Comparison of ENCODE assay signal across 11 cellular contexts in the genomic region with DNA sequence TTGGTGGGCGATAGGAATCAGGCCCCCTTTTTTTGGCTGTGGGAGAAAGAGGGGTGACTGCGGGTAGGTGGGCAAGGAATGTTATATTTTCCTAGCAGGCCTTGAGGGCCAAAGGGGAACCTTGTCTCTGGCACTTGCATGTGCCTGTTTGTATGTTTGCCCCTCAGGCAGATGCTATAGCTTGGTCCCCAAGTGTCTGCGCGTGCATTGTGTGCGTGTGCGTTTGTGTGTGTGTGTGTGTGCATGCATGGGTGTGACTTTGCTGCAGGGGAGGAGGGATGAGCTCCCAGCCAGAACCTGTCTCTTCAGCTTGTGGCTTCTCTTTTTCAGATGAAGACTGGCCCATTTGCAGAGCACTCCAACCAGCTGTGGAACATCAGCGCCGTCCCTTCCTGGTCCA. TPM values are rescaled to one million over a fixed set of nuclear protein-coding genes. Genes with fewer than 3 reads are reported as not detected.
DNase-seq lines count a peak whose midpoint lies in the region; ATAC-seq, FAIRE-seq and TF ChIP-seq lines count a peak whose summit lies in the region.
"Had no signal": no experiment of that assay in that cellular context is flagged by ENCODE, and none has a peak within 500 bp of the region (broad histone marks: within the 10 kb centered on the region; RNA-seq: fewer than 3 reads in every experiment).

No MANE protein-coding gene starts in this region.

- peak overlapping the region in 9 of 10 experiments; percentile 29 to 62 (median 52); a peak in 15 of 20 replicates for H3K4me3 ChIP-seq in BLaER1 treated with 17β-estradiol and CSF1 and Interleukin-3, amounts not matched to agents 10 nM and 100 nM
- peak overlapping the region; percentile 61 for H3K4me3 ChIP-seq in OCI-LY7 (ENCODE audit: low read depth, low read length, poor library complexity, severe bottlenecking)
- H3K4me3 ChIP-seq in endothelial cell of umbilical vein (replicated peaks in 1 of 3; ENCODE audit: insufficient read depth in 1 of 3, low read depth in 1 of 3, low read length in 3 of 3), result no peak overlapping the region
- H3K4me3 ChIP-seq in parathyroid adenoma (ENCODE audit: low read depth, low read length), result no peak overlapping the region
- H3K4me3 ChIP-seq: HAP-1 had no signal

- TF ChIP-seq CTCF in OCI-LY7 (conservative IDR thresholded peaks at IDR 0.05; ENCODE audit: low read length) (no peak), endothelial cell of umbilical vein (IDR thresholded peaks at IDR 0.05; ENCODE audit: extremely low read depth in 1 of 2, insufficient read depth in 1 of 2, low read depth in 1 of 2, low read length in 2 of 2) (no peak), parathyroid adenoma (IDR thresholded peaks at IDR 0.05) (no peak)

- H3K79me2 ChIP-seq in OCI-LY7 (ENCODE audit: insufficient read depth, low read depth, low read length) (no peaks in the 10 kb centered on the region; the same call in 1 of the 2 replicates), endothelial cell of umbilical vein (ENCODE audit: control insufficient read depth, insufficient read depth, low read length) (peaks cover 4% of the 10 kb centered on the region), parathyroid adenoma (peaks cover 8% of the 10 kb centered on the region)

- no peak for FAIRE-seq in endothelial cell of umbilical vein (lab: Jason Lieb, UNC)

- POLR2A ChIA-PET in OCI-LY7 (lab: Charles Lee), result interaction anchor here (0.6 to 1.3 kb wide), 5 partner anchors 12 to 112 kb away, joined by 3 to 6 read pairs (median 3); partner anchors contain the start of gene IER5L
- POLR2A ChIA-PET in endothelial cell of umbilical vein (lab: Charles Lee), result interaction anchor here (2.0 kb wide), 1 partner anchor 32 kb away, joined by 14 read pairs; no protein-coding TSS in a partner anchor

- H2AFZ ChIP-seq in OCI-LY7 (ENCODE audit: low read length) (no peak overlapping the region), endothelial cell of umbilical vein (ENCODE audit: low read depth, low read length) (no peak overlapping the region), parathyroid adenoma (no peak overlapping the region)

- DNase-seq in OCI-LY7 (ENCODE audit: low spot score), result peak; percentile 44
- DNase-seq in endothelial cell of umbilical vein (ENCODE audit: low read depth, low spot score), result no peak
- no peak for DNase-seq in NCI-H748 treated with DMSO at 0.1 percent for 48 hours (lab: John Stamatoyannopoulos, UW)
- no peak for DNase-seq in NCI-H524 (lab: John Stamatoyannopoulos, UW)
- DNase-seq in COR-L47 (lab: John Stamatoyannopoulos, UW), result no peak
- DNase-seq: NCI-H1092 treated with DMSO at 0.1 percent for 48 hours; stimulated activated CD4-positive, alpha-beta T cell treated with anti-CD3 and anti-CD28 coated beads, Interleukin-4, amount 100 ng/mL, for 4 hours had no signal

- TF ChIP-seq POLR2A in endothelial cell of umbilical vein (IDR thresholded peaks at IDR 0.05; ENCODE audit: low read depth, low read length), result no peak

- intact Hi-C loops in OCI-LY7 (cut with micrococcal nuclease; ENCODE audit: unreplicated experiment) (loop anchor here (2.0 to 5.0 kb wide), 2 partner anchors 130 to 271 kb away; no protein-coding TSS in a partner anchor), endothelial cell of umbilical vein (cut with micrococcal nuclease) (loop anchor here (2.0 kb wide), 1 partner anchor 61 kb away; no protein-coding TSS in a partner anchor)

- H3K9me2 ChIP-seq in OCI-LY7 (ENCODE audit: insufficient read depth, low read length), result no peaks in the 10 kb centered on the region

- no peaks in the 10 kb centered on the region for H3K9me3 ChIP-seq in BLaER1 treated with 17β-estradiol and CSF1 and Interleukin-3, amounts not matched to agents 10 nM and 100 nM (replicated peaks in 1 of 11)
- H3K9me3 ChIP-seq in OCI-LY7 (ENCODE audit: low read length) (no peaks in the 10 kb centered on the region), endothelial cell of umbilical vein (replicated peaks; ENCODE audit: control insufficient read depth, insufficient read depth, low read length) (no peaks in the 10 kb centered on the region), parathyroid adenoma (ENCODE audit: control insufficient read depth, low read length) (no peaks in the 10 kb centered on the region)
- H3K9me3 ChIP-seq: HAP-1 had no signal

- peak overlapping the region in 10 of 11 experiments; percentile 98 to 100 (median 100); a peak in 19 of 22 replicates for H3K27ac ChIP-seq in BLaER1 treated with 17β-estradiol and CSF1 and Interleukin-3, amounts not matched to agents 10 nM and 100 nM
- peak overlapping the region; percentile 91 for H3K27ac ChIP-seq in OCI-LY7 (ENCODE audit: low read depth, low read length, poor library complexity, severe bottlenecking)
- H3K27ac ChIP-seq in endothelial cell of umbilical vein (ENCODE audit: insufficient read depth, low read depth, low read length), result peak overlapping the region; percentile 99
- peak overlapping the region; percentile 100 for H3K27ac ChIP-seq in parathyroid adenoma

- dilution Hi-C loops in endothelial cell of umbilical vein (cut with MboI; ENCODE audit: extremely low pct_ligation_motif_present, low sequenced_read_pairs), result no loop called here

- H4K20me1 ChIP-seq in BLaER1 treated with 17β-estradiol and CSF1 and Interleukin-3, amounts not matched to agents 10 nM and 100 nM, result no peaks in the 10 kb centered on the region; a peak in 1 of 22 replicates
- H4K20me1 ChIP-seq in OCI-LY7 (ENCODE audit: insufficient read depth, low read length), result no peaks in the 10 kb centered on the region
- H4K20me1 ChIP-seq in endothelial cell of umbilical vein (replicated peaks; ENCODE audit: control insufficient read depth, extremely low read depth, insufficient read depth, low read length), result no peaks in the 10 kb centered on the region

- BruUV-seq in OCI-LY7 (replicated peaks; lab: Mats Ljungman, UMichigan) (no TSS peak), endothelial cell of umbilical vein (replicated peaks; lab: Mats Ljungman, UMichigan) (no TSS peak)

- peak overlapping the region; percentile 44 to 100 (median 93); a peak in 18 of 22 replicates for H3K9ac ChIP-seq in BLaER1 treated with 17β-estradiol and CSF1 and Interleukin-3, amounts not matched to agents 10 nM and 100 nM
- H3K9ac ChIP-seq in endothelial cell of umbilical vein (replicated peaks; ENCODE audit: extremely low read depth, insufficient read depth, low read length) (no peak overlapping the region), parathyroid adenoma (no peak overlapping the region)

- no peak for ATAC-seq in HG02759 (IDR thresholded peaks at IDR 0.05; ENCODE audit: unreplicated experiment)

- peak overlapping the region; percentile 92 to 99 (median 94) for H3K4me2 ChIP-seq in BLaER1 treated with 17β-estradiol and CSF1 and Interleukin-3, amounts not matched to agents 10 nM and 100 nM
- peak overlapping the region; percentile 98 for H3K4me2 ChIP-seq in OCI-LY7 (ENCODE audit: low read length)
- H3K4me2 ChIP-seq in endothelial cell of umbilical vein (ENCODE audit: insufficient read depth, low read length), result no peak overlapping the region
- H3K4me2 ChIP-seq in parathyroid adenoma (ENCODE audit: low read length), result no peak overlapping the region

- no peaks in the 10 kb centered on the region for H3K27me3 ChIP-seq in BLaER1 treated with 17β-estradiol and CSF1 and Interleukin-3, amounts not matched to agents 10 nM and 100 nM
- H3K27me3 ChIP-seq in endothelial cell of umbilical vein (ENCODE audit: control insufficient read depth in 2 of 2, insufficient read depth in 2 of 2, low read length in 2 of 2) (no peaks in the 10 kb centered on the region), parathyroid adenoma (ENCODE audit: control insufficient read depth, insufficient read depth, low read length) (no peaks in the 10 kb centered on the region)

- H3K9me1 ChIP-seq in endothelial cell of umbilical vein (replicated peaks; ENCODE audit: control insufficient read depth, extremely low read depth, insufficient read depth, low read length), result no peaks in the 10 kb centered on the region

- peaks cover 73 to 90% (median 82%) of the 10 kb centered on the region in 10 experiments for H3K4me1 ChIP-seq in BLaER1 treated with 17β-estradiol and CSF1 and Interleukin-3, amounts not matched to agents 10 nM and 100 nM
- H3K4me1 ChIP-seq in OCI-LY7 (ENCODE audit: insufficient read depth, low read length, poor library complexity, severe bottlenecking), result peaks cover 64% of the 10 kb centered on the region
- peaks cover 58% of the 10 kb centered on the region for H3K4me1 ChIP-seq in endothelial cell of umbilical vein (ENCODE audit: control insufficient read depth, extremely low read depth, insufficient read depth, low read length)
- H3K4me1 ChIP-seq in parathyroid adenoma, result peaks cover 38% of the 10 kb centered on the region

- CTCF ChIA-PET in OCI-LY7 (lab: Charles Lee; ENCODE audit: unreplicated experiment) (interaction anchor here (0.5 to 1.9 kb wide), 5 partner anchors 10 to 1983 kb away, joined by 3 to 7 read pairs (median 4); no protein-coding TSS in a partner anchor), endothelial cell of umbilical vein (lab: Charles Lee) (interaction anchor here (1.1 to 9.5 kb wide), 16 partner anchors 9 to 482 kb away, joined by 3 to 287 read pairs (median 10); partner anchors contain the start of genes C9orf50, CRAT, IER5L and NTMT1)

- peaks cover 33 to 69% (median 51%) of the 10 kb centered on the region in 11 experiments for H3K36me3 ChIP-seq in BLaER1 treated with 17β-estradiol and CSF1 and Interleukin-3, amounts not matched to agents 10 nM and 100 nM
- H3K36me3 ChIP-seq in OCI-LY7 (ENCODE audit: insufficient read depth, low read length) (peaks cover 37% of the 10 kb centered on the region), endothelial cell of umbilical vein (ENCODE audit: control insufficient read depth in 2 of 2, extremely low read depth in 1 of 2, insufficient read depth in 2 of 2, low read length in 2 of 2) (peaks cover 5 to 7% of the 10 kb centered on the region in 2 experiments), parathyroid adenoma (ENCODE audit: control insufficient read depth, insufficient read depth, low read length) (no peaks in the 10 kb centered on the region)

RNA-seq across cellular contexts. Expression of gene PTPA, which starts 30.9 kb away (rescaled TPM):
- total RNA-seq in OCI-LY7 (2014; rRNA removed; shearing (Covaris generic)), result 106 and 109 TPM in 2 replicates
- total RNA-seq in OCI-LY7 (2022), result 95.8 and 111 TPM in 2 replicates
- 121 and 123 TPM in 2 replicates for total RNA-seq in endothelial cell of umbilical vein
- 97.7 and 108 TPM in 2 replicates for polyA plus RNA-seq in endothelial cell of umbilical vein
- polyA plus RNA-seq in endothelial cell of umbilical vein (2011; cell fraction: cytosol; rRNA removed), result 104 and 109 TPM in 2 replicates
- polyA plus RNA-seq in endothelial cell of umbilical vein (2011; cell fraction: nucleus; rRNA removed), result 80.0 and 93.4 TPM in 2 replicates
- 102 and 108 TPM in 2 replicates for polyA plus RNA-seq in endothelial cell of umbilical vein (2012)
- 121 and 135 TPM in 2 replicates for polyA minus RNA-seq in endothelial cell of umbilical vein
- 94.9 TPM for polyA minus RNA-seq in endothelial cell of umbilical vein (2011; cell fraction: cytosol; rRNA and poly(A)+ RNA removed)
- polyA minus RNA-seq in endothelial cell of umbilical vein (2011; cell fraction: nucleus; rRNA and poly(A)+ RNA removed), result 29.3 and 48.0 TPM in 2 replicates

RNA-seq across cellular contexts. Expression of gene CRAT, which starts 31.5 kb away (rescaled TPM):
- 0.26 and 1.8 TPM in 2 replicates for total RNA-seq in OCI-LY7 (2014; rRNA removed; shearing (Covaris generic))
- total RNA-seq in OCI-LY7 (2022) (5.3 and 6.5 TPM in 2 replicates), endothelial cell of umbilical vein (34.2 and 36.8 TPM in 2 replicates)
- 55.3 and 65.2 TPM in 2 replicates for polyA plus RNA-seq in endothelial cell of umbilical vein
- polyA plus RNA-seq in endothelial cell of umbilical vein (2011; cell fraction: cytosol; rRNA removed), result 37.7 and 41.6 TPM in 2 replicates
- polyA plus RNA-seq in endothelial cell of umbilical vein (2011; cell fraction: nucleus; rRNA removed), result 46.0 and 52.0 TPM in 2 replicates
- 38.0 and 54.5 TPM in 2 replicates for polyA plus RNA-seq in endothelial cell of umbilical vein (2012)
- polyA minus RNA-seq in endothelial cell of umbilical vein, result 34.7 and 36.8 TPM in 2 replicates
- polyA minus RNA-seq in endothelial cell of umbilical vein (2011; cell fraction: cytosol; rRNA and poly(A)+ RNA removed), result 3.8 TPM
- polyA minus RNA-seq in endothelial cell of umbilical vein (2011; cell fraction: nucleus; rRNA and poly(A)+ RNA removed), result 9.4 and 12.8 TPM in 2 replicates

RNA-seq across cellular contexts. Expression of gene IER5L, which starts 35.9 kb away (rescaled TPM):
- total RNA-seq in OCI-LY7 (2014; rRNA removed; shearing (Covaris generic)), result 16.9 and 21.2 TPM in 2 replicates
- total RNA-seq in OCI-LY7 (2022) (2.8 and 3.4 TPM in 2 replicates), endothelial cell of umbilical vein (12.3 and 13.3 TPM in 2 replicates)
- polyA plus RNA-seq in endothelial cell of umbilical vein, result 5.3 and 9.2 TPM in 2 replicates
- 1.2 and 2.4 TPM in 2 replicates for polyA plus RNA-seq in endothelial cell of umbilical vein (2011; cell fraction: cytosol; rRNA removed)
- 1.7 and 1.8 TPM in 2 replicates for polyA plus RNA-seq in endothelial cell of umbilical vein (2011; cell fraction: nucleus; rRNA removed)
- 1.8 and 3.9 TPM in 2 replicates for polyA plus RNA-seq in endothelial cell of umbilical vein (2012)
- 2.7 and 3.1 TPM in 2 replicates for polyA minus RNA-seq in endothelial cell of umbilical vein
- 51.2 TPM for polyA minus RNA-seq in endothelial cell of umbilical vein (2011; cell fraction: cytosol; rRNA and poly(A)+ RNA removed)
- 1.6 and 5.1 TPM in 2 replicates for polyA minus RNA-seq in endothelial cell of umbilical vein (2011; cell fraction: nucleus; rRNA and poly(A)+ RNA removed)

Comparison
In these comparisons a context has a peak if more than half of its experiments do, and no peak if none do; other contexts are left out.
1. H3K4me2 ChIP-seq: peak in BLaER1 treated with 17β-estradiol and CSF1 and Interleukin-3, amounts not matched to agents 10 nM and 100 nM (11 of 11) and OCI-LY7 (single experiment); none in endothelial cell of umbilical vein (single experiment) and parathyroid adenoma (single experiment).
2. H3K4me3 ChIP-seq: peak in BLaER1 treated with 17β-estradiol and CSF1 and Interleukin-3, amounts not matched to agents 10 nM and 100 nM (9 of 10) and OCI-LY7 (single experiment); none in endothelial cell of umbilical vein (0 of 3) and parathyroid adenoma (single experiment).
3. H3K9ac ChIP-seq: peak in BLaER1 treated with 17β-estradiol and CSF1 and Interleukin-3, amounts not matched to agents 10 nM and 100 nM (11 of 11); none in endothelial cell of umbilical vein (single experiment) and parathyroid adenoma (single experiment).
4. Peak in every context shown above with its lines, with median percentiles within 50 percentile points of each other: H3K27ac ChIP-seq.